In the genomic region with DNA sequence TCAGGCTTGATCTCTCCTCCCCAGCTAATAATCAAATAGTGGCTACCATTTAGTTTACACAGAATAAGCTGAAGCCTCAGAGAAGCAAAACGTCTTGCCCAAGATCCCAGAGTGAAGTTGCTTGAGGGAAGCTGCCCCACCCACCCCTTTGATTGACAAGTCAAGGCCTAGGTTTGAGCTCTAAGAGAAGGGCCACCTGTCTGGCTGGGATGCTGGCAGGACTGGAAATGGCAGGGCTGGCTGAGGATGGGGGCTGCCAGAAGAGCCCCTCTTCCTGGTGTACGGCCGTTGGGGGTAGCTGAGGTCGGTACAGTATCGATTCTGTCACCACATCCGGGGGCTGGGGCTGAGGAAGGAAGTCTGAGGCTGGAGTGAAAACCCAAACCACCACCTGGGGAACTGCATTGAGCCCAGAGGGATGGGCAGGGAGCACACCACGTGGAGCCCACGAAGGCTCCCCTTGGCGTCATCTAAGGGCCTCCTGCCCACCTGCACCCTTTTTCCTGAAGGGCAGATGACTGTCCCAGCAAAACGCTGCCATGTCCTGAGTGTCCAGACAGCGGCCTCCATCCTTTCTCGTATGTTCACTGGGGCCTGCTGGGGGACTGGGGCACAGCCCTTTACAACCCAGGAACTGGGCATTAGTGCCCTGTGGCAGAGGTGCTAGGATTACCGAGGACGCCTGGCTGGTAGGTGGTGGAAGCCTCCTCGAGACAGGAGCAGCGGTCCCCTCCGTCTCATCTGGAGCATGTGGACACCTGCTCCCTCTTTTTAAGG, we compare ENCODE assay signal across 1 cellular context.
A peak's percentile ranks its signal among the peaks of the same experiment; 100 is the strongest.
TF ChIP-seq lines count a peak whose summit lies in the region.

No MANE protein-coding gene starts in this region.

TF ChIP-seq in K562, 482 proteins besides CTCF, POLR2A, EP300 and RAD21:
- TF ChIP-seq, protein P1, sequence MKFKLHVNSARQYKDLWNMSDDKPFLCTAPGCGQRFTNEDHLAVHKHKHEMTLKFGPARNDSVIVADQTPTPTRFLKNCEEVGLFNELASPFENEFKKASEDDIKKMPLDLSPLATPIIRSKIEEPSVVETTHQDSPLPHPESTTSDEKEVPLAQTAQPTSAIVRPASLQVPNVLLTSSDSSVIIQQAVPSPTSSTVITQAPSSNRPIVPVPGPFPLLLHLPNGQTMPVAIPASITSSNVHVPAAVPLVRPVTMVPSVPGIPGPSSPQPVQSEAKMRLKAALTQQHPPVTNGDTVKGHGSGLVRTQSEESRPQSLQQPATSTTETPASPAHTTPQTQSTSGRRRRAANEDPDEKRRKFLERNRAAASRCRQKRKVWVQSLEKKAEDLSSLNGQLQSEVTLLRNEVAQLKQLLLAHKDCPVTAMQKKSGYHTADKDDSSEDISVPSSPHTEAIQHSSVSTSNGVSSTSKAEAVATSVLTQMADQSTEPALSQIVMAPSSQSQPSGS (CRISPR knock-in tag; IDR thresholded peaks at IDR 0.05): no peak
- TF ChIP-seq SPI1 (IDR thresholded peaks at IDR 0.05; ENCODE audit: borderline replicate concordance, low read depth, low read length): 0 out of 2 replicates have a peak, but pooled peaks have one; percentile 16
- peak; percentile 51 for TF ChIP-seq MEIS2 (IDR thresholded peaks at IDR 0.05; ENCODE audit: partially characterized antibody)
- TF ChIP-seq GABPB1 (CRISPR knock-in tag; IDR thresholded peaks at IDR 0.05): 0 out of 2 replicates have a peak, but pooled peaks have one; percentile 52
- TF ChIP-seq ZNF561 (CRISPR knock-in tag; conservative IDR thresholded peaks at IDR 0.05): no peak
- 0 out of 2 replicates have a peak, but pooled peaks have one; percentile 34 for TF ChIP-seq POLR2G (IDR thresholded peaks at IDR 0.05; ENCODE audit: low read depth, low read length)
- TF ChIP-seq, protein P2, sequence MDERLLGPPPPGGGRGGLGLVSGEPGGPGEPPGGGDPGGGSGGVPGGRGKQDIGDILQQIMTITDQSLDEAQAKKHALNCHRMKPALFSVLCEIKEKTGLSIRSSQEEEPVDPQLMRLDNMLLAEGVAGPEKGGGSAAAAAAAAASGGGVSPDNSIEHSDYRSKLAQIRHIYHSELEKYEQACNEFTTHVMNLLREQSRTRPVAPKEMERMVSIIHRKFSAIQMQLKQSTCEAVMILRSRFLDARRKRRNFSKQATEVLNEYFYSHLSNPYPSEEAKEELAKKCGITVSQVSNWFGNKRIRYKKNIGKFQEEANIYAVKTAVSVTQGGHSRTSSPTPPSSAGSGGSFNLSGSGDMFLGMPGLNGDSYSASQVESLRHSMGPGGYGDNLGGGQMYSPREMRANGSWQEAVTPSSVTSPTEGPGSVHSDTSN (CRISPR knock-in tag; IDR thresholded peaks at IDR 0.05; ENCODE audit: low read depth): no peak
- TF ChIP-seq, protein P2 (tag; conservative IDR thresholded peaks at IDR 0.05; ENCODE audit: low read depth): peak; percentile 44; the same call in 1 of the 2 replicates
- TF ChIP-seq, protein P3, sequence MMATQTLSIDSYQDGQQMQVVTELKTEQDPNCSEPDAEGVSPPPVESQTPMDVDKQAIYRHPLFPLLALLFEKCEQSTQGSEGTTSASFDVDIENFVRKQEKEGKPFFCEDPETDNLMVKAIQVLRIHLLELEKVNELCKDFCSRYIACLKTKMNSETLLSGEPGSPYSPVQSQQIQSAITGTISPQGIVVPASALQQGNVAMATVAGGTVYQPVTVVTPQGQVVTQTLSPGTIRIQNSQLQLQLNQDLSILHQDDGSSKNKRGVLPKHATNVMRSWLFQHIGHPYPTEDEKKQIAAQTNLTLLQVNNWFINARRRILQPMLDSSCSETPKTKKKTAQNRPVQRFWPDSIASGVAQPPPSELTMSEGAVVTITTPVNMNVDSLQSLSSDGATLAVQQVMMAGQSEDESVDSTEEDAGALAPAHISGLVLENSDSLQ (IDR thresholded peaks at IDR 0.05): peak; percentile 94
